Comparison of ENCODE assay signal across 1 cellular context in the genomic region with DNA sequence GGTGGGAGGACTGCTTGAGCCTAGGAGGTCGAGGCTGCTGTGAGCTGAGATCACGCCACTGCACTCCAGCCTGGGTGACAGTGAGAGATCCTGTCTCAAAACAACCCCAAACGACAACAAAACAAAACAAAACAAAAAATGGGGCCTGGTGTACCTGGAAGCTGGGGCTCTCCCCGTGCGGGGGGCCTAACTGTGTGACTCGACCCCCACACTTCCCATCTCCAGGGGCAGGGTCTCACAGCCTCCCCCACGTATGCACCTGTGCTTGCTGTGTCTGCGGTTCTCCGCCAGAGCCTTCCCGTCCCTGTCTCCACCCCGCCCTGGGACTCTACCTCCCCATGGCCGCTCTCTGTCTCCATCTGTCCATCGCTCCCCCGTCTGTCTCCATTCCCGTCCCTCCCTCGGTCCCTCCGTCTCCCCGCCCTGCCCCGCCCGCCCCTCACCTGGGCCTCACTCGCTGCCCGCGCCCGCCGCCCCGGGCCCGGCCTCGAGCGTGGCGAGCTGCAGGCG.
TF ChIP-seq lines count a peak whose summit lies in the region.

No MANE protein-coding gene starts in this region.

TF ChIP-seq in K562, 482 proteins besides CTCF, POLR2A, EP300 and RAD21 (continued from another document and continues in another):
- TF ChIP-seq ZBTB11 (CRISPR knock-in tag; IDR thresholded peaks at IDR 0.05) = no peak
- TF ChIP-seq, protein P1, sequence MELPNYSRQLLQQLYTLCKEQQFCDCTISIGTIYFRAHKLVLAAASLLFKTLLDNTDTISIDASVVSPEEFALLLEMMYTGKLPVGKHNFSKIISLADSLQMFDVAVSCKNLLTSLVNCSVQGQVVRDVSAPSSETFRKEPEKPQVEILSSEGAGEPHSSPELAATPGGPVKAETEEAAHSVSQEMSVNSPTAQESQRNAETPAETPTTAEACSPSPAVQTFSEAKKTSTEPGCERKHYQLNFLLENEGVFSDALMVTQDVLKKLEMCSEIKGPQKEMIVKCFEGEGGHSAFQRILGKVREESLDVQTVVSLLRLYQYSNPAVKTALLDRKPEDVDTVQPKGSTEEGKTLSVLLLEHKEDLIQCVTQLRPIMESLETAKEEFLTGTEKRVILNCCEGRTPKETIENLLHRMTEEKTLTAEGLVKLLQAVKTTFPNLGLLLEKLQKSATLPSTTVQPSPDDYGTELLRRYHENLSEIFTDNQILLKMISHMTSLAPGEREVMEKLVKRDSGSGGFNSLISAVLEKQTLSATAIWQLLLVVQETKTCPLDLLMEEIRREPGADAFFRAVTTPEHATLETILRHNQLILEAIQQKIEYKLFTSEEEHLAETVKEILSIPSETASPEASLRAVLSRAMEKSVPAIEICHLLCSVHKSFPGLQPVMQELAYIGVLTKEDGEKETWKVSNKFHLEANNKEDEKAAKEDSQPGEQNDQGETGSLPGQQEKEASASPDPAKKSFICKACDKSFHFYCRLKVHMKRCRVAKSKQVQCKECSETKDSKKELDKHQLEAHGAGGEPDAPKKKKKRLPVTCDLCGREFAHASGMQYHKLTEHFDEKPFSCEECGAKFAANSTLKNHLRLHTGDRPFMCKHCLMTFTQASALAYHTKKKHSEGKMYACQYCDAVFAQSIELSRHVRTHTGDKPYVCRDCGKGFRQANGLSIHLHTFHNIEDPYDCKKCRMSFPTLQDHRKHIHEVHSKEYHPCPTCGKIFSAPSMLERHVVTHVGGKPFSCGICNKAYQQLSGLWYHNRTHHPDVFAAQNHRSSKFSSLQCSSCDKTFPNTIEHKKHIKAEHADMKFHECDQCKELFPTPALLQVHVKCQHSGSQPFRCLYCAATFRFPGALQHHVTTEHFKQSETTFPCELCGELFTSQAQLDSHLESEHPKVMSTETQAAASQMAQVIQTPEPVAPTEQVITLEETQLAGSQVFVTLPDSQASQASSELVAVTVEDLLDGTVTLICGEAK (IDR thresholded peaks at IDR 0.05) = peak; percentile 60
- TF ChIP-seq, protein P1 (CRISPR knock-in tag; IDR thresholded peaks at IDR 0.05) = no peak
- TF ChIP-seq LARP7 (IDR thresholded peaks at IDR 0.05) = 0 out of 2 replicates have a peak, but pooled peaks have one; percentile 21
- TF ChIP-seq CEBPZ (IDR thresholded peaks at IDR 0.05; ENCODE audit: borderline replicate concordance, low read depth, low read length) = no peak
- TF ChIP-seq JUN (IDR thresholded peaks at IDR 0.05; ENCODE audit: borderline replicate concordance, low read depth, low read length) = no peak
- no peak for TF ChIP-seq JUN (CRISPR knock-in tag; IDR thresholded peaks at IDR 0.05; ENCODE audit: borderline replicate concordance)
- no peak for TF ChIP-seq SMARCA5 (IDR thresholded peaks at IDR 0.05)
- TF ChIP-seq SETDB1 (IDR thresholded peaks at IDR 0.05; ENCODE audit: low read length) = no peak
- no peak for TF ChIP-seq MEIS2 (IDR thresholded peaks at IDR 0.05; ENCODE audit: partially characterized antibody)
- no peak for TF ChIP-seq E4F1 (CRISPR knock-in tag; IDR thresholded peaks at IDR 0.05; ENCODE audit: borderline replicate concordance)
- TF ChIP-seq ZBTB9 (CRISPR knock-in tag; IDR thresholded peaks at IDR 0.05) = 0 out of 2 replicates have a peak, but pooled peaks have one; percentile 34
- 0 out of 2 replicates have a peak, but pooled peaks have one; percentile 37 for TF ChIP-seq SMARCE1 (IDR thresholded peaks at IDR 0.05)
- no peak for TF ChIP-seq CTCFL (IDR thresholded peaks at IDR 0.05; ENCODE audit: borderline replicate concordance, insufficient read depth, low read depth, low read length, poor library complexity, severe bottlenecking)
- TF ChIP-seq ZNF311 (CRISPR knock-in tag; IDR thresholded peaks at IDR 0.05) = no peak
- TF ChIP-seq HBP1 (CRISPR knock-in tag; IDR thresholded peaks at IDR 0.05) = no peak
- no peak for TF ChIP-seq ZNF212 (CRISPR knock-in tag; IDR thresholded peaks at IDR 0.05)
- no peak for TF ChIP-seq ARID1B (IDR thresholded peaks at IDR 0.05)
- no peak for TF ChIP-seq ZBED1 (IDR thresholded peaks at IDR 0.05)
- TF ChIP-seq ELF4 (CRISPR knock-in tag; IDR thresholded peaks at IDR 0.05) = peak; percentile 36; the same call in 1 of the 2 replicates
- no peak for TF ChIP-seq ZNF232 (CRISPR knock-in tag; IDR thresholded peaks at IDR 0.05)
- no peak for TF ChIP-seq NFXL1 (CRISPR knock-in tag; IDR thresholded peaks at IDR 0.05)
- TF ChIP-seq POLR2B (IDR thresholded peaks at IDR 0.05; ENCODE audit: low read depth, partially characterized antibody) = no peak
- TF ChIP-seq ZBTB34 (CRISPR knock-in tag; IDR thresholded peaks at IDR 0.05) = no peak
